2 cellular contexts compared by ENCODE assay signal in genomic region chr10:30510932-30511700, GRCh38.
TF ChIP-seq lines count a peak whose summit lies in the region.

No MANE protein-coding gene starts in this region.

TF ChIP-seq in HepG2, 621 proteins besides CTCF, POLR2A, EP300 and RAD21 (continued from another document):
- no peak for TF ChIP-seq ZSCAN9 (CRISPR knock-in tag; IDR thresholded peaks at IDR 0.05; ENCODE audit: borderline replicate concordance)
- TF ChIP-seq ZNF3 (CRISPR knock-in tag; IDR thresholded peaks at IDR 0.05) = no peak
- TF ChIP-seq GLI4 (CRISPR knock-in tag; IDR thresholded peaks at IDR 0.05; ENCODE audit: borderline replicate concordance) = no peak
- no peak for TF ChIP-seq ZNF562 (CRISPR knock-in tag; IDR thresholded peaks at IDR 0.05; ENCODE audit: borderline replicate concordance)
- no peak for TF ChIP-seq NPAS2 (CRISPR knock-in tag; IDR thresholded peaks at IDR 0.05; ENCODE audit: borderline replicate concordance)
- TF ChIP-seq ZKSCAN1 (IDR thresholded peaks at IDR 0.05; ENCODE audit: low read length) = no peak
TF ChIP-seq in HepG2: peak in this region for 0.

TF ChIP-seq in K562, 482 proteins besides CTCF, POLR2A, EP300 and RAD21 (continued from another document and continues in another):
- TF ChIP-seq GMEB1 (CRISPR knock-in tag; IDR thresholded peaks at IDR 0.05) (no peak), HMGXB4 (CRISPR knock-in tag; IDR thresholded peaks at IDR 0.05) (no peak), CUX1 (CRISPR knock-in tag; IDR thresholded peaks at IDR 0.05) (no peak), ATF3 (IDR thresholded peaks at IDR 0.05) (peak; percentile 34; the same call in 1 of the 2 replicates), ATF3 (CRISPR knock-in tag; conservative IDR thresholded peaks at IDR 0.05) (no peak), FIP1L1 (IDR thresholded peaks at IDR 0.05; ENCODE audit: low read depth, low read length, poor library complexity, severe bottlenecking) (no peak), MTA1 (IDR thresholded peaks at IDR 0.05; ENCODE audit: borderline replicate concordance) (peak; percentile 8; the same call in 1 of the 2 replicates), NFXL1 (CRISPR knock-in tag; IDR thresholded peaks at IDR 0.05) (no peak), ZNF717 (CRISPR knock-in tag; IDR thresholded peaks at IDR 0.05) (no peak), CBX5 (IDR thresholded peaks at IDR 0.05; ENCODE audit: borderline replicate concordance, low read depth) (no peak), RBM14 (IDR thresholded peaks at IDR 0.05; ENCODE audit: borderline replicate concordance, insufficient read depth, low read depth, low read length) (no peak), TFE3 (CRISPR knock-in tag; IDR thresholded peaks at IDR 0.05) (no peak), NR2C2 (CRISPR knock-in tag; IDR thresholded peaks at IDR 0.05) (no peak), NR2C2 (tag; IDR thresholded peaks at IDR 0.05) (no peak), EP400 (IDR thresholded peaks at IDR 0.05) (no peak), NR1H2 (CRISPR knock-in tag; IDR thresholded peaks at IDR 0.05) (no peak), ATF2 (CRISPR knock-in tag; IDR thresholded peaks at IDR 0.05) (no peak), KLF16 (IDR thresholded peaks at IDR 0.05) (no peak), ZNF318 (IDR thresholded peaks at IDR 0.05; ENCODE audit: borderline replicate concordance in 1 of 2, low read depth in 1 of 2) (no peak), GTF3C2 (IDR thresholded peaks at IDR 0.05; ENCODE audit: borderline replicate concordance, extremely low read depth, insufficient read length) (no peak), ELF4 (CRISPR knock-in tag; IDR thresholded peaks at IDR 0.05) (no peak), HNRNPL (IDR thresholded peaks at IDR 0.05; ENCODE audit: low read depth, low read length) (no peak), HINFP (tag; conservative IDR thresholded peaks at IDR 0.05; ENCODE audit: low read depth) (no peak)
